In genomic region chr16:20904507-20905079, GRCh38 we compare ENCODE assay signal across 8 cellular contexts. TPM values are rescaled to one million over a fixed set of nuclear protein-coding genes. Genes with fewer than 3 reads are reported as not detected.
DNase-seq lines count a peak whose midpoint lies in the region; ATAC-seq and TF ChIP-seq lines count a peak whose summit lies in the region.

No MANE protein-coding gene starts in this region.

- TF ChIP-seq CTCF in right atrium auricular region (IDR thresholded peaks at IDR 0.05), result no peak

- no peaks in the 10 kb centered on the region for H3K27me3 ChIP-seq in right atrium auricular region
- H3K27me3 ChIP-seq in effector memory CD4-positive, alpha-beta T cell (replicated peaks; ENCODE audit: control insufficient read depth, insufficient read depth, low read length, poor library complexity, severe bottlenecking), result no peaks in the 10 kb centered on the region

- peaks cover 0 to 66% of the 10 kb centered on the region in 2 donors for H3K4me1 ChIP-seq in right atrium auricular region
- H3K4me1 ChIP-seq in effector memory CD4-positive, alpha-beta T cell (ENCODE audit: control insufficient read depth, insufficient read depth, low read length, poor library complexity, severe bottlenecking), result peaks cover 18% of the 10 kb centered on the region

- H3K27ac ChIP-seq in right atrium auricular region, result peak overlapping the region; percentile 79 to 86
- H3K27ac ChIP-seq in effector memory CD4-positive, alpha-beta T cell (ENCODE audit: insufficient read depth, low read length, poor library complexity, severe bottlenecking), result peak overlapping the region; percentile 16

- no peak overlapping the region for H3K4me3 ChIP-seq in right atrium auricular region
- H3K4me3 ChIP-seq in effector memory CD4-positive, alpha-beta T cell (ENCODE audit: insufficient read depth, low read depth, low read length, poor library complexity, severe bottlenecking), result no peak overlapping the region

- no peak for ATAC-seq in left ventricle myocardium superior
- no peak for ATAC-seq in GM19023 (IDR thresholded peaks at IDR 0.05; ENCODE audit: unreplicated experiment)

- H3K36me3 ChIP-seq in right atrium auricular region, result no peaks in the 10 kb centered on the region
- H3K36me3 ChIP-seq in effector memory CD4-positive, alpha-beta T cell (ENCODE audit: control insufficient read depth, insufficient read depth, low read length), result no peaks in the 10 kb centered on the region

- intact Hi-C loops in left ventricle myocardium superior (cut with micrococcal nuclease), result loop anchor here (10.0 kb wide), 1 partner anchor 50 kb away; no protein-coding TSS in a partner anchor

- DNase-seq in right atrium auricular region (ENCODE audit: low spot score) (no peak), left ventricle myocardium superior (no peak), SIG-M5 (lab: John Stamatoyannopoulos, UW) (peak; percentile 63), pulmonary artery endothelial cell (ENCODE audit: low read depth, low spot score) (peak; percentile 96), epidermal melanocyte (ENCODE audit: insufficient read length, low spot score) (no peak), NCI-H2171 treated with DMSO at 0.1 percent for 48 hours (lab: John Stamatoyannopoulos, UW) (no peak)
- peak in 1 of 3 donors; percentile 6 for DNase-seq in effector memory CD4-positive, alpha-beta T cell

- no peaks in the 10 kb centered on the region for H3K9me3 ChIP-seq in right atrium auricular region
- no peaks in the 10 kb centered on the region for H3K9me3 ChIP-seq in effector memory CD4-positive, alpha-beta T cell (ENCODE audit: control insufficient read depth, low read length)

RNA-seq across cellular contexts. Expression of gene LYRM1, which starts 4.0 kb away (rescaled TPM):
- total RNA-seq in right atrium auricular region (10 to 100 TPM; 54.2 to 58.7 TPM), left ventricle myocardium superior (71.5 TPM), pulmonary artery endothelial cell (75.0 and 107 TPM in 2 replicates)

RNA-seq across cellular contexts. Expression of gene DCUN1D3, which starts 4.4 kb away (rescaled TPM):
- 10 to 100 TPM in 1 of 2 donors, 1 to 10 TPM in 1; 10.0 to 13.4 TPM for total RNA-seq in right atrium auricular region
- total RNA-seq in left ventricle myocardium superior, result 16.5 TPM
- total RNA-seq in pulmonary artery endothelial cell, result 67.9 and 94.5 TPM in 2 replicates

Comparison
In these comparisons a context has a peak if more than half of its experiments do, and no peak if none do; other contexts are left out.
1. DNase-seq: peak in SIG-M5 (single experiment) and pulmonary artery endothelial cell (single experiment); none in right atrium auricular region (single experiment), left ventricle myocardium superior (single experiment), epidermal melanocyte (single experiment) and NCI-H2171 treated with DMSO at 0.1 percent for 48 hours (single experiment).